Comparison of ENCODE assay signal across 16 cellular contexts in genomic region chr17:77936881-77937280, GRCh38.
"Had no signal": no experiment of that assay in that cellular context is flagged by ENCODE, and none has a peak within 500 bp of the region (broad histone marks: within the 10 kb centered on the region; RNA-seq: fewer than 3 reads in every experiment).

No MANE protein-coding gene starts in this region.

- ATAC-seq: effector memory CD8-positive, alpha-beta T cell; gastroesophageal sphincter; left lobe of liver had no signal

- H3K9me3 ChIP-seq: esophagus squamous epithelium, gastroesophageal sphincter, neutrophil, thoracic aorta, transverse colon had no signal

- H3K4me3 Mint-ChIP-seq: effector memory CD8-positive, alpha-beta T cell; memory B cell; naive B cell; nephron; stimulated activated naive CD8-positive, alpha-beta T cell treated with anti-CD3 and anti-CD28 coated beads, Interleukin-15, Interleukin-2, amounts not matched to agents 100 ng/mL and 50 ng/mL, for 24 hours had no signal

- H3K36me3 Mint-ChIP-seq: memory B cell had no signal

- DNase-seq: effector memory CD8-positive, alpha-beta T cell; esophagus squamous epithelium; foreskin fibroblast; glutamatergic neuron; naive B cell; small intestine; stimulated activated CD4-positive, alpha-beta T cell treated with anti-CD3 and anti-CD28 coated beads, Interleukin-12 subunit alpha, Interleukin-12 subunit beta, amount 100 ng/mL, for 4 hours; stimulated activated CD4-positive, alpha-beta T cell treated with anti-CD3 and anti-CD28 coated beads, Interleukin-2, amount 100 ng/mL, for 48 hours; transverse colon had no signal

- H3K27ac Mint-ChIP-seq: effector memory CD8-positive, alpha-beta T cell; memory B cell; nephron; stimulated activated naive CD8-positive, alpha-beta T cell treated with anti-CD3 and anti-CD28 coated beads, Interleukin-15, Interleukin-2, amounts not matched to agents 100 ng/mL and 50 ng/mL, for 24 hours had no signal

- H3K9me3 Mint-ChIP-seq: effector memory CD8-positive, alpha-beta T cell; nephron; stimulated activated naive CD8-positive, alpha-beta T cell treated with anti-CD3 and anti-CD28 coated beads, Interleukin-15, Interleukin-2, amounts not matched to agents 100 ng/mL and 50 ng/mL, for 24 hours had no signal

- H3K4me1 ChIP-seq: esophagus squamous epithelium, gastroesophageal sphincter had no signal

- H3K27ac ChIP-seq: esophagus squamous epithelium, gastroesophageal sphincter, neutrophil, thoracic aorta, transverse colon had no signal
